In the genomic region with DNA sequence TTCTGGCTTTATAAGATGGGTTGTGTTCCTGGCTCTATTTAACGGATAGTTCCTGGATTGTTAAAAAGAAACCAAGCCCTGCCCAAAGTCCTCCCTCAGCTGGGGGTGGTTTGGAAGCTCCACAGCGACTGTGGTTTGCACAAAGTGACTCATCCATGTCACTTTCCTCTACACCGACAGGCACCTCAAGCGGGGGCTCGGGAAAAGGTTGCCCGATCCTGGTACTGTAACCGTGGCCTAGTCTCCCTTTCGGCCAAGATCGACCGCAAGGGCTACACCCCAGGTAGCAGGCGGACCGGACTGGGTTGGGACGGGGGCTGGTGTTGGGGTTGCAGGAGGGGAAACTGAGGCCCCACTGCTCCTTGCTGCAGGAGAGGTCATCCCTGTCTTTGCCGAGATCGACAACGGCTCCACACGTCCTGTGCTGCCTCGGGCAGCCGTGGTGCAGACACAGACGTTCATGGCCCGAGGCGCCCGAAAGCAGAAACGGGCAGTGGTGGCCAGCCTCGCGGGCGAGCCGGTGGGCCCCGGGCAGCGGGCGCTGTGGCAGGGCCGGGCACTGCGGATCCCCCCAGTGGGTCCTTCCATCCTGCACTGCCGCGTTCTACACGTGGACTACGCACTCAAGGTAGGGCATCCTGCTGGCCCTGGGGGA, we compare ENCODE assay signal across 11 cellular contexts. TPM values are rescaled to one million over a fixed set of nuclear protein-coding genes. Genes with fewer than 3 reads are reported as not detected.
A peak's percentile ranks its signal among the peaks of the same experiment; 100 is the strongest.
DNase-seq lines count a peak whose midpoint lies in the region; ATAC-seq and TF ChIP-seq lines count a peak whose summit lies in the region.
"Had no signal": no experiment of that assay in that cellular context is flagged by ENCODE, and none has a peak within 500 bp of the region (broad histone marks: within the 10 kb centered on the region; RNA-seq: fewer than 3 reads in every experiment).

No MANE protein-coding gene starts in this region.

- TF ChIP-seq CTCF in heart right ventricle (IDR thresholded peaks at IDR 0.05) (no peak), left lung (IDR thresholded peaks at IDR 0.05) (no peak), tibial artery (IDR thresholded peaks at IDR 0.05) (no peak)

- intact Hi-C loops in heart right ventricle (cut with DNase I) (loop anchor here in 2 of 10 donors (2.0 to 5.0 kb wide), 2 partner anchors 49 to 243 kb away; no protein-coding TSS in a partner anchor), Right ventricle myocardium superior (cut with DNase I) (no loop called here), left lung (cut with DNase I) (loop anchor here in 1 of 2 donors (5.0 kb wide), 1 partner anchor 48 kb away; no protein-coding TSS in a partner anchor), tibial artery (cut with DNase I; ENCODE audit: low total_unique reads) (loop anchor here (2.0 kb wide), 1 partner anchor 43 kb away; no protein-coding TSS in a partner anchor)

- DNase-seq in heart right ventricle (no peak), Right ventricle myocardium superior (no peak), left lung (peak in 1 of 2 donors; percentile 78), tibial artery (peak in 1 of 2 donors; percentile 66), RPMI8226 (no peak)
- DNase-seq in activated T-cell treated with anti-CD3 and anti-CD28 coated beads, Interleukin-2, amount 50 U/mL, for 72 hours: no peak
- DNase-seq: cerebellar nuclear complex, NCI-H2081 had no signal

- H3K4me3 ChIP-seq in heart right ventricle: peak overlapping the region in 8 of 10 donors; percentile 45 to 77 (median 63)
- peak overlapping the region; percentile 3 to 53 for H3K4me3 ChIP-seq in left lung
- peak overlapping the region; percentile 64 to 70 for H3K4me3 ChIP-seq in tibial artery

- 92 to 94% methylated on average over 37 of the region's 37 CpGs for WGBS in heart right ventricle, 2 donors

- H3K36me3 ChIP-seq in heart right ventricle: peaks cover 6 to 64% (median 41%) of the 10 kb centered on the region in 9 donors
- H3K36me3 ChIP-seq in left lung: peaks cover 0 to 64% of the 10 kb centered on the region in 2 donors
- peaks cover 58 to 66% (median 58%) of the 10 kb centered on the region in 3 donors for H3K36me3 ChIP-seq in tibial artery

- H3K27ac Mint-ChIP-seq in activated T-cell treated with anti-CD3 and anti-CD28 coated beads, Interleukin-2, amount 50 U/mL, for 72 hours: no peak overlapping the region

- H3K27me3 ChIP-seq in heart right ventricle (no peaks in the 10 kb centered on the region), left lung (no peaks in the 10 kb centered on the region), tibial artery (no peaks in the 10 kb centered on the region)

- no peak for ATAC-seq in heart right ventricle
- no peak for ATAC-seq in Right ventricle myocardium superior (ENCODE audit: poor library complexity)
- ATAC-seq in activated T-cell treated with anti-CD3 and anti-CD28 coated beads, Interleukin-2, amount 50 U/mL, for 72 hours (replicated peaks in 1 of 2): no peak
- ATAC-seq in left lung: no peak
- no peak for ATAC-seq in HG03175 (IDR thresholded peaks at IDR 0.05; ENCODE audit: unreplicated experiment)
- no peak for ATAC-seq in HG02642 (IDR thresholded peaks at IDR 0.05; ENCODE audit: poor library complexity, unreplicated experiment)

- H3K9me3 ChIP-seq in heart right ventricle: no peaks in the 10 kb centered on the region
- no peaks in the 10 kb centered on the region for H3K9me3 ChIP-seq in left lung
- no peaks in the 10 kb centered on the region for H3K9me3 ChIP-seq in tibial artery

- no peaks in the 10 kb centered on the region for H3K9me3 Mint-ChIP-seq in activated T-cell treated with anti-CD3 and anti-CD28 coated beads, Interleukin-2, amount 50 U/mL, for 72 hours

- peak overlapping the region; percentile 84 to 86 for H3K4me3 Mint-ChIP-seq in activated T-cell treated with anti-CD3 and anti-CD28 coated beads, Interleukin-2, amount 50 U/mL, for 72 hours

- H3K36me3 Mint-ChIP-seq in activated T-cell treated with anti-CD3 and anti-CD28 coated beads, Interleukin-2, amount 50 U/mL, for 72 hours (ENCODE audit: insufficient read depth in 2 of 2): peaks cover 9 to 34% of the 10 kb centered on the region in 2 donors

- H3K4me1 ChIP-seq in heart right ventricle (peaks cover 2 to 48% (median 33%) of the 10 kb centered on the region in 9 donors), left lung (peaks cover 14 to 61% of the 10 kb centered on the region in 2 donors), tibial artery (peaks cover 0 to 64% (median 44%) of the 10 kb centered on the region in 4 donors)

- H3K4me1 Mint-ChIP-seq in activated T-cell treated with anti-CD3 and anti-CD28 coated beads, Interleukin-2, amount 50 U/mL, for 72 hours (ENCODE audit: low read depth): peaks cover 52% of the 10 kb centered on the region

- no peaks in the 10 kb centered on the region for H3K27me3 Mint-ChIP-seq in activated T-cell treated with anti-CD3 and anti-CD28 coated beads, Interleukin-2, amount 50 U/mL, for 72 hours (ENCODE audit: low read depth)

- H3K27ac ChIP-seq in heart right ventricle (peak overlapping the region in 8 of 10 donors; percentile 53 to 90 (median 88)), left lung (peak overlapping the region; percentile 22 to 75), tibial artery (peak overlapping the region; percentile 84 to 88)

RNA-seq across cellular contexts. Expression of a gene that starts 1.6 kb away (rescaled TPM):
- total RNA-seq in heart right ventricle (10 to 100 TPM in 5 of 10 donors, 1 to 10 TPM in 5; 4.8 to 22.4 (median 10.0) TPM), Right ventricle myocardium superior (19.1 TPM), left lung (10 to 100 TPM; 23.3 to 37.8 TPM)
- 10 to 100 TPM; 19.3 to 45.5 TPM for polyA plus RNA-seq in heart right ventricle
- 10 to 100 TPM; 41.4 to 47.9 TPM for total RNA-seq in activated T-cell treated with anti-CD3 and anti-CD28 coated beads, Interleukin-2, amount 50 U/mL, for 72 hours

RNA-seq across cellular contexts. Expression of a gene that starts 42.6 kb away (rescaled TPM):
- total RNA-seq in heart right ventricle: under 1 TPM in 1 of 10 donors, not detected in 9; 0.72 TPM
- not detected for polyA plus RNA-seq in heart right ventricle
- not detected for total RNA-seq in Right ventricle myocardium superior
- 1 to 10 TPM in 1 of 2 donors, under 1 TPM in 1; 0.69 to 1.2 TPM for total RNA-seq in activated T-cell treated with anti-CD3 and anti-CD28 coated beads, Interleukin-2, amount 50 U/mL, for 72 hours
- under 1 TPM; 0.06 to 0.10 TPM for total RNA-seq in left lung
- polyA plus RNA-seq: keratinocyte had no signal
